Comparison of ENCODE assay signal across 15 cellular contexts in genomic region chr3:63046152-63046551, GRCh38.
A peak's percentile ranks its signal among the peaks of the same experiment; 100 is the strongest.
DNase-seq lines count a peak whose midpoint lies in the region; ATAC-seq and TF ChIP-seq lines count a peak whose summit lies in the region.
"Had no signal": no experiment of that assay in that cellular context is flagged by ENCODE, and none has a peak within 500 bp of the region (broad histone marks: within the 10 kb centered on the region; RNA-seq: fewer than 3 reads in every experiment).

No MANE protein-coding gene starts in this region.

- H3K4me1 ChIP-seq in GM23338 (ENCODE audit: insufficient read depth) = peaks cover 13% of the 10 kb centered on the region
- H3K4me1 ChIP-seq in colonic mucosa = no peaks in the 10 kb centered on the region
- no peaks in the 10 kb centered on the region for H3K4me1 ChIP-seq in mucosa of descending colon (ENCODE audit: low read depth)
- peaks cover 2% of the 10 kb centered on the region for H3K4me1 ChIP-seq in mesendoderm (ENCODE audit: control insufficient read depth, low read depth, low read length)
- H3K4me1 ChIP-seq in spleen = no peaks in the 10 kb centered on the region

- no peaks in the 10 kb centered on the region for H4K20me1 ChIP-seq in GM23338 (replicated peaks; ENCODE audit: insufficient read depth)
- H4K20me1 ChIP-seq: BLaER1 had no signal

- no peak overlapping the region for H2BK5ac ChIP-seq in mesendoderm (ENCODE audit: low read length)

- TF ChIP-seq CTCF in GM23338 (conservative IDR thresholded peaks at IDR 0.05; ENCODE audit: low read depth in 2 of 2) (no peak), colonic mucosa (IDR thresholded peaks at IDR 0.05) (no peak), mucosa of descending colon (IDR thresholded peaks at IDR 0.05) (no peak), spleen (IDR thresholded peaks at IDR 0.05 in 8 of 11, conservative IDR thresholded peaks at IDR 0.05 in 3 of 11) (no peak)

- no peak overlapping the region for H3K4me2 ChIP-seq in GM23338
- H3K4me2 ChIP-seq in mesendoderm (ENCODE audit: low read length) = no peak overlapping the region
- H3K4me2 ChIP-seq: BLaER1 had no signal

- H4K8ac ChIP-seq in mesendoderm (ENCODE audit: low read depth, low read length) = no peak overlapping the region

- intact Hi-C loops in colonic mucosa (cut with DNase I) (no loop called here), mucosa of descending colon (cut with DNase I, micrococcal nuclease) (no loop called here), spleen (cut with DNase I; ENCODE audit: low total_unique reads) (no loop called here)

- peaks cover 17% of the 10 kb centered on the region for H3K4me1 Mint-ChIP-seq in GM23338
- H3K4me1 Mint-ChIP-seq: CD14-positive monocyte had no signal

- H3K27ac ChIP-seq in GM23338 (ENCODE audit: low read depth) = no peak overlapping the region
- H3K27ac ChIP-seq in colonic mucosa = peak overlapping the region; percentile 66
- H3K27ac ChIP-seq in mesendoderm (ENCODE audit: low read depth, low read length) = no peak overlapping the region
- H3K27ac ChIP-seq in spleen = no peak overlapping the region
- H3K27ac ChIP-seq: BLaER1 had no signal

- no peaks in the 10 kb centered on the region for H3K27me3 Mint-ChIP-seq in GM23338 (ENCODE audit: insufficient read depth, low read depth, poor library complexity)
- H3K27me3 Mint-ChIP-seq: CD4-positive, alpha-beta T cell had no signal

- WGBS in mesendoderm (ENCODE audit: extremely low coverage, insufficient coverage, low lambda C conversion rate) = no CpG with 5 or more reads among the region's 2 CpGs
- 67 to 79% (median 68%) methylated on average over 2 of the region's 2 CpGs for WGBS in spleen, 5 donors

- 0 out of 2 replicates have a peak overlapping the region, but pooled peaks have one; percentile 37 for H3K27ac Mint-ChIP-seq in GM23338
- H3K27ac Mint-ChIP-seq: CD14-positive monocyte; CD4-positive, alpha-beta T cell had no signal

- no peak overlapping the region for H3K23ac ChIP-seq in mesendoderm (ENCODE audit: low read length)

- H4K5ac ChIP-seq in mesendoderm (ENCODE audit: low read length) = no peak overlapping the region

- no peak overlapping the region for H2BK120ac ChIP-seq in mesendoderm (ENCODE audit: low read depth, low read length)

- peaks cover 2% of the 10 kb centered on the region; the same call in 1 of the 3 replicates for H3K9me3 Mint-ChIP-seq in GM23338

- H3K79me2 ChIP-seq in GM23338 (replicated peaks; ENCODE audit: insufficient read depth) (no peaks in the 10 kb centered on the region), mesendoderm (ENCODE audit: control insufficient read depth, insufficient read depth, low read length) (no peaks in the 10 kb centered on the region)

- TF ChIP-seq POLR2A in spleen (IDR thresholded peaks at IDR 0.05) = no peak

- no peaks in the 10 kb centered on the region for H3K9me2 ChIP-seq in GM23338 (ENCODE audit: insufficient read depth)

- no peak overlapping the region for H3K18ac ChIP-seq in mesendoderm (ENCODE audit: low read length)

- H3K36me3 ChIP-seq in GM23338 (ENCODE audit: insufficient read depth) (no peaks in the 10 kb centered on the region), colonic mucosa (no peaks in the 10 kb centered on the region), mucosa of descending colon (ENCODE audit: low read depth) (no peaks in the 10 kb centered on the region), mesendoderm (ENCODE audit: control insufficient read depth, insufficient read depth, low read length) (no peaks in the 10 kb centered on the region), spleen (no peaks in the 10 kb centered on the region)
- H3K36me3 ChIP-seq: BLaER1 had no signal

- peaks cover 8% of the 10 kb centered on the region for H3K36me3 Mint-ChIP-seq in GM23338 (ENCODE audit: low read depth)
- H3K36me3 Mint-ChIP-seq: CD14-positive monocyte had no signal

- H3K4me3 ChIP-seq in GM23338 (no peak overlapping the region), colonic mucosa (no peak overlapping the region), mucosa of descending colon (no peak overlapping the region), mesendoderm (ENCODE audit: low read length) (no peak overlapping the region), spleen (no peak overlapping the region)
- H3K4me3 ChIP-seq: BLaER1 had no signal

- H3K9me3 ChIP-seq in colonic mucosa (no peaks in the 10 kb centered on the region), mucosa of descending colon (no peaks in the 10 kb centered on the region), spleen (peaks cover 0 to 7% (median 0%) of the 10 kb centered on the region in 8 donors)
- H3K9me3 ChIP-seq: BLaER1 had no signal

- no peaks in the 10 kb centered on the region for H3K27me3 ChIP-seq in GM23338 (ENCODE audit: insufficient read depth)
- H3K27me3 ChIP-seq in colonic mucosa = no peaks in the 10 kb centered on the region
- H3K27me3 ChIP-seq in mesendoderm (ENCODE audit: insufficient read depth, low read length, poor library complexity) = no peaks in the 10 kb centered on the region
- H3K27me3 ChIP-seq in spleen (replicated peaks in 1 of 7) = no peaks in the 10 kb centered on the region
- H3K27me3 ChIP-seq: BLaER1 had no signal

- H3K79me1 ChIP-seq in mesendoderm (ENCODE audit: low read length) = no peaks in the 10 kb centered on the region

- no peaks in the 10 kb centered on the region for H3F3A ChIP-seq in GM23338 (replicated peaks; ENCODE audit: low read depth)

- H3K4me3 Mint-ChIP-seq in GM23338 = no peak overlapping the region
- H3K4me3 Mint-ChIP-seq: CD14-positive monocyte; CD4-positive, alpha-beta T cell had no signal

- no peak overlapping the region for H3K56ac ChIP-seq in mesendoderm (ENCODE audit: low read length)

- H2AK5ac ChIP-seq in mesendoderm (ENCODE audit: low read length) = no peak overlapping the region

- H3K9ac ChIP-seq in colonic mucosa (ENCODE audit: low read depth in 2 of 2, low read length in 2 of 2) (no peak overlapping the region), mesendoderm (ENCODE audit: low read length) (no peak overlapping the region)
- H3K9ac ChIP-seq: BLaER1 had no signal

- no peak for ATAC-seq in GM23338
- ATAC-seq in mucosa of descending colon = peak; percentile 79
- no peak for ATAC-seq in HG03521 (IDR thresholded peaks at IDR 0.05; ENCODE audit: unreplicated experiment)

- H2BK15ac ChIP-seq in mesendoderm (replicated peaks; ENCODE audit: low read depth) = no peak overlapping the region

- DNase-seq in GM23338 (ENCODE audit: low spot score) (no peak), colonic mucosa (peak; percentile 30), mucosa of descending colon (peak in 1 of 3 donors; percentile 23), mesendoderm (no peak), spleen (no peak)
- DNase-seq in activated effector memory CD4-positive, alpha-beta T cell treated with anti-CD3 and anti-CD28 coated beads, Interleukin-2, amount 50 U/mL, for 16 hours = no peak
- DNase-seq: Calu3; CD4-positive, alpha-beta T cell; COR-L47; DND-41; H7; HCEC 1CT had no signal

- no peak overlapping the region for H2AFZ ChIP-seq in GM23338

- no peak overlapping the region for H3K4ac ChIP-seq in mesendoderm (ENCODE audit: low read depth, low read length)

TF ChIP-seq in GM23338, 12 proteins besides CTCF, POLR2A, EP300 and RAD21 (continues in another document):
- TF ChIP-seq STAT1 (IDR thresholded peaks at IDR 0.05; ENCODE audit: unreplicated experiment) (no peak), REST (IDR thresholded peaks at IDR 0.05; ENCODE audit: unreplicated experiment) (no peak)
